Comparison of ENCODE assay signal across 1 cellular context in the genomic region with DNA sequence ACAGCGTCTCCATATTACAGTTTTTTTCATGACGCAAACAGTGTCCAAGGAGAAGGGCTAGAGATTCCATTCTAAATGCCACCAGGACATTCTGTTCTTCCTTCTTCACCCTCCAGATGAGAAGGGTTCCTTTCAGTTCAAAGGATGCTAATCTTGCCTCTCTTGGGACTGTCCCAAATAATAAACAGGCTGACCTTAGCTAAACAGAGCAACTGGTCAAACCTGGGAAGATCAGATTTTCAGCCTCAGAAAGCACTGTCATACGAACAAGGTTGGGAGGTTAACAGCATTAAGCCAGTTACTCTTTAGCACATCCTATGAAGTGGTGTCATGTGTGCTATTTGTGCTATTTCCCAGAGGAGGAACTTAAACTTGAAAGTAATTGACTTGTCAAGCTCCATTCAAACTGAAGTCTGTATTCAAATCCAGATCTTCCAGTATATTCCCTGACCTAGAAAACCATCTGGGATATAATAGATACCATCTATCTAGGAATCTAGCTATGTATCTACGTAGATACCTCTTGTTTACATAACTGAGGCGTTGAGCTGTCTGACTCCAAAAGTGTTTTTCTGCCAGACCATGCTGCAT.
TF ChIP-seq lines count a peak whose summit lies in the region.

No MANE protein-coding gene starts in this region.

TF ChIP-seq in A549, 52 proteins besides CTCF, POLR2A, EP300 and RAD21 (continued from another document):
- TF ChIP-seq MYC (IDR thresholded peaks at IDR 0.05; ENCODE audit: borderline replicate concordance, low read length): no peak
